ENCODE assay signal across 23 cellular contexts in the genomic region with DNA sequence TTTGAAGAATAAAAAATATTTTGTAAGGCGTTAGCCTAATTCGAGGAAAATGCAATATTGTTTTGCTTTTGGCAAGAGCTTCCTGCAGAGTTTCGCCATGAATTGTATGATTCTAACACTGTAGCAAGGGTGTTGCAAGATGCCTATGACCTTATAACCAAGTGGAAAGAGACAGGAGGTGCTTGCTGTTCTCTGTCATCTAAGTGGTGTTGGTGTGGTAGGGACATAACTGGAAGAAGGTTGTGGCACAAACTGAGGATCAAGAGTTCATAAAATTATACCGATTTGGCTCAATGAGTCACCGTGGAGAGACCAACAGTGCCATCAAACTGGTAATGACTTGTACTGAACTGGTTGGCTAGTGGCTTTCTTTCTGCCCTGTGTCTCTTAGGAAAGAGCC. TPM values are rescaled to one million over a fixed set of nuclear protein-coding genes. Genes with fewer than 3 reads are reported as not detected.
DNase-seq lines count a peak whose midpoint lies in the region; ATAC-seq lines count a peak whose summit lies in the region.
"Had no signal": no experiment of that assay in that cellular context is flagged by ENCODE, and none has a peak within 500 bp of the region (broad histone marks: within the 10 kb centered on the region; RNA-seq: fewer than 3 reads in every experiment).

No MANE protein-coding gene starts in this region.

- no peak overlapping the region for H3K9ac ChIP-seq in adipocyte (ENCODE audit: low read length)

- H3K27me3 ChIP-seq in ACC112 (ENCODE audit: insufficient read depth, low read length): no peaks in the 10 kb centered on the region
- H3K27me3 ChIP-seq in adipocyte (replicated peaks; ENCODE audit: control insufficient read depth, insufficient read depth, low read length): no peaks in the 10 kb centered on the region

- ATAC-seq in left ventricle myocardium superior (peak; percentile 21), HG03139 (IDR thresholded peaks at IDR 0.05; ENCODE audit: unreplicated experiment) (no peak)
- ATAC-seq: activated T-cell treated with anti-CD3 and anti-CD28 coated beads, Interleukin-2, amount 50 U/mL, for 72 hours; K562 had no signal

- no peak overlapping the region for H2AFZ ChIP-seq in ACC112 (ENCODE audit: low read length, unreplicated experiment)

- H3K27ac ChIP-seq in ACC112 (ENCODE audit: low read depth, low read length): peak overlapping the region; percentile 88
- H3K27ac ChIP-seq: SK-N-MC, suprapubic skin had no signal

- H3K9me3 ChIP-seq in adipocyte (ENCODE audit: control insufficient read depth, low read length): no peaks in the 10 kb centered on the region
- H3K9me3 ChIP-seq: suprapubic skin had no signal

- peaks cover 57% of the 10 kb centered on the region for H3K4me1 ChIP-seq in ACC112 (ENCODE audit: control insufficient read depth, insufficient read depth, low read length, unreplicated experiment)
- H3K4me1 ChIP-seq in adipocyte (ENCODE audit: control insufficient read depth, insufficient read depth, low read length): peaks cover 69% of the 10 kb centered on the region

- H3K4me3 ChIP-seq in ACC112 (ENCODE audit: low read depth, low read length): no peak overlapping the region
- peak overlapping the region; percentile 55 for H3K4me3 ChIP-seq in adipocyte (ENCODE audit: low read length)
- H3K4me3 ChIP-seq: K562, SK-N-MC, suprapubic skin had no signal

- DNase-seq in GM03348 (ENCODE audit: low spot score) (peak; percentile 33), adipocyte (ENCODE audit: low read depth) (no peak), left ventricle myocardium superior (no peak), COLO829 (ENCODE audit: low spot score) (no peak), T-helper 2 cell (no peak)
- DNase-seq in activated CD8-positive, alpha-beta memory T cell treated with anti-CD3 and anti-CD28 coated beads, Interleukin-2, amount 50 U/mL, for 48 hours: no peak
- DNase-seq: activated T-cell treated with anti-CD3 and anti-CD28 coated beads, Interleukin-2, amount 50 U/mL, for 72 hours; CD4-positive, alpha-beta memory T cell; DMS53; endodermal cell; islet precursor cell; naive B cell; NCI-H1048; NCI-H1930; NCI-H226; NCI-H82; occipital lobe; retina had no signal

- peaks cover 53% of the 10 kb centered on the region for H3K79me2 ChIP-seq in ACC112 (ENCODE audit: control insufficient read depth, insufficient read depth, low read length, unreplicated experiment)

- intact Hi-C loops in left ventricle myocardium superior (cut with micrococcal nuclease): no loop called here

- H3K36me3 ChIP-seq in ACC112 (ENCODE audit: insufficient read depth, low read length): peaks cover 87% of the 10 kb centered on the region
- peaks cover 49% of the 10 kb centered on the region for H3K36me3 ChIP-seq in adipocyte (ENCODE audit: control insufficient read depth, insufficient read depth, low read length, severe bottlenecking)
- H3K36me3 ChIP-seq: suprapubic skin had no signal

RNA-seq across cellular contexts. Expression of a gene that starts 6.3 kb away (rescaled TPM):
- 6.8 TPM for total RNA-seq in left ventricle myocardium superior
- total RNA-seq: CD4-positive, alpha-beta memory T cell had no signal
